8 cellular contexts compared by ENCODE assay signal in genomic region chr6:138105880-138106664, GRCh38. TPM values are rescaled to one million over a fixed set of nuclear protein-coding genes. Genes with fewer than 3 reads are reported as not detected.
A peak's percentile ranks its signal among the peaks of the same experiment; 100 is the strongest.
DNase-seq lines count a peak whose midpoint lies in the region; ATAC-seq, FAIRE-seq and TF ChIP-seq lines count a peak whose summit lies in the region.

No MANE protein-coding gene starts in this region.

- no peaks in the 10 kb centered on the region for H3K27me3 ChIP-seq in WERI-Rb-1 (ENCODE audit: insufficient read depth, low read depth, severe bottlenecking)
- peaks cover 7% of the 10 kb centered on the region for H3K27me3 ChIP-seq in skeletal muscle satellite cell (ENCODE audit: control insufficient read depth, insufficient read depth, low read length)

- H3K9me3 Mint-ChIP-seq in activated T-cell treated with anti-CD3 and anti-CD28 coated beads, Interleukin-2, amount 50 U/mL, for 72 hours, result no peaks in the 10 kb centered on the region

- no peak for DNase-seq in activated T-cell treated with anti-CD3 and anti-CD28 coated beads, Interleukin-2, amount 50 U/mL, for 72 hours
- DNase-seq in activated T-cell treated with anti-CD3 and anti-CD28 coated beads, Interleukin-2, amount 50 U/mL, for 48 hours, result no peak
- DNase-seq in WERI-Rb-1 (no peak), hepatic stellate cell (ENCODE audit: low spot score) (peak; percentile 27), GM12892 (ENCODE audit: insufficient read length) (no peak)
- DNase-seq in NK-92 treated with Interleukin-12 subunit alpha and Interleukin-12 subunit beta, amount 100 ng/mL, for 24 hours (lab: John Stamatoyannopoulos, UW), result no peak

- H3K4me3 ChIP-seq in WERI-Rb-1 (ENCODE audit: low read depth, low read length) (peak overlapping the region; percentile 78), skeletal muscle satellite cell (ENCODE audit: low read length) (peak overlapping the region; percentile 82)

- no peak for TF ChIP-seq CTCF in WERI-Rb-1 (IDR thresholded peaks at IDR 0.05; ENCODE audit: low read depth, low read length)

- H3K9ac ChIP-seq in skeletal muscle satellite cell (ENCODE audit: low read depth, low read length), result peak overlapping the region; percentile 84

- peak overlapping the region; percentile 78 for H3K4me2 ChIP-seq in skeletal muscle satellite cell (ENCODE audit: low read length)

- peaks cover 0 to 1% of the 10 kb centered on the region in 2 donors for H3K36me3 Mint-ChIP-seq in activated T-cell treated with anti-CD3 and anti-CD28 coated beads, Interleukin-2, amount 50 U/mL, for 72 hours (ENCODE audit: insufficient read depth in 2 of 2)

- no peak for ATAC-seq in activated T-cell treated with anti-CD3 and anti-CD28 coated beads, Interleukin-2, amount 50 U/mL, for 72 hours (replicated peaks in 1 of 2)
- no peak for ATAC-seq in HG02678 (IDR thresholded peaks at IDR 0.05; ENCODE audit: unreplicated experiment)

- H3K4me1 ChIP-seq in skeletal muscle satellite cell (ENCODE audit: control insufficient read depth, insufficient read depth, low read length), result peaks cover 4% of the 10 kb centered on the region

- H3K36me3 ChIP-seq in WERI-Rb-1 (no peaks in the 10 kb centered on the region), skeletal muscle satellite cell (ENCODE audit: insufficient read depth, low read length) (no peaks in the 10 kb centered on the region)

- peak overlapping the region; percentile 64 for H3K27ac Mint-ChIP-seq in activated T-cell treated with anti-CD3 and anti-CD28 coated beads, Interleukin-2, amount 50 U/mL, for 72 hours

- no peak overlapping the region for H3K27ac ChIP-seq in WERI-Rb-1

- H3K27me3 Mint-ChIP-seq in activated T-cell treated with anti-CD3 and anti-CD28 coated beads, Interleukin-2, amount 50 U/mL, for 72 hours (ENCODE audit: low read depth), result peaks cover 44% of the 10 kb centered on the region

- no peak for TF ChIP-seq POLR2A in GM12892 (IDR thresholded peaks at IDR 0.05; ENCODE audit: low read depth, low read length)

- FAIRE-seq in GM12892 (lab: Jason Lieb, UNC), result no peak

- peak overlapping the region; percentile 90 to 95 for H3K4me3 Mint-ChIP-seq in activated T-cell treated with anti-CD3 and anti-CD28 coated beads, Interleukin-2, amount 50 U/mL, for 72 hours

- H3K9me3 ChIP-seq in WERI-Rb-1 (ENCODE audit: severe bottlenecking) (no peaks in the 10 kb centered on the region), skeletal muscle satellite cell (replicated peaks; ENCODE audit: low read length) (no peaks in the 10 kb centered on the region)

- H3K4me1 Mint-ChIP-seq in activated T-cell treated with anti-CD3 and anti-CD28 coated beads, Interleukin-2, amount 50 U/mL, for 72 hours (ENCODE audit: low read depth), result peaks cover 16% of the 10 kb centered on the region

RNA-seq across cellular contexts. Expression of gene PERP, which starts 1.1 kb away (rescaled TPM):
- 1 to 10 TPM; 4.6 to 8.5 TPM for total RNA-seq in activated T-cell treated with anti-CD3 and anti-CD28 coated beads, Interleukin-2, amount 50 U/mL, for 72 hours
- 20.8 TPM in 2 replicates for total RNA-seq in skeletal muscle satellite cell (2012; rRNA removed)
- polyA plus RNA-seq in GM12892 (2012; ENCODE audit: missing spikeins), result 1.3 TPM

RNA-seq across cellular contexts. Expression of gene ARFGEF3, which starts 55.7 kb away (rescaled TPM):
- total RNA-seq in activated T-cell treated with anti-CD3 and anti-CD28 coated beads, Interleukin-2, amount 50 U/mL, for 72 hours, result under 1 TPM; 0.53 to 0.76 TPM
- total RNA-seq in skeletal muscle satellite cell (2012; rRNA removed), result 0.25 and 0.87 TPM in 2 replicates
- 0.19 TPM for polyA plus RNA-seq in GM12892 (2012; ENCODE audit: missing spikeins)
